Comparison of ENCODE assay signal across 31 cellular contexts in the genomic region with DNA sequence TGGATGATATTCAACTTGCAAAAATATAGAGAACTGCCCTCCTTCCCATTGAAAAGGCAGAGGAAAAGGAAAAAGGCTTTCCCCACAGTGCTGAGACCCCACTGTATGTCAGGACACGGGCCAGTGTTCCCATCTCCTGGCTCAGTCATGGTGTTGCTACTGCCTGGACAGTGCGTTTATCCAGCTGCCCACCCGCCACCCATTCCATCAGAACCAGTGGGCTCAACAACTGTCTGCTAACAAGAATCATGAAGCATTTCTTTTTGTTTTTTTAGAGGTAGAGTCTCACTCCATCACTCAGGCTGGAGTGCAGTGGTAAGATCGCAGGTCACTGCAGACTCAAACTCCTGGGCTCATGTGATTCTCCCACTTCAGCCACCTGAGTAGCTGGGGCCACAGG.
"Had no signal": no experiment of that assay in that cellular context is flagged by ENCODE, and none has a peak within 500 bp of the region (broad histone marks: within the 10 kb centered on the region; RNA-seq: fewer than 3 reads in every experiment).

No MANE protein-coding gene starts in this region.

- FAIRE-seq: TTC549 had no signal

- H3K4me1 Mint-ChIP-seq: endodermal cell had no signal

- H3K36me3 ChIP-seq: adrenal gland, cardiac muscle cell, gastroesophageal sphincter had no signal

- DNase-seq: activated CD4-positive, alpha-beta memory T cell treated with anti-CD3 and anti-CD28 coated beads, Interleukin-2, amount 10 ng/mL, durations not matched to agents 7 days and 5 days; activated CD4-positive, alpha-beta T cell treated with anti-CD3 and anti-CD28 coated beads for 1 hour; activated CD4-positive, alpha-beta T cell treated with anti-CD3 and anti-CD28 coated beads for 4 hours; activated CD4-positive, alpha-beta T cell treated with anti-CD3 and anti-CD28 coated beads, Interleukin-2, amount 10 ng/mL, durations not matched to agents 7 days and 5 days; activated CD4-positive, alpha-beta T cell treated with anti-CD3 and anti-CD28 coated beads, Interleukin-2, amount 50 U/mL, for 4 hours; activated CD8-positive, alpha-beta memory T cell treated with anti-CD3 and anti-CD28 coated beads for 24 hours; activated effector memory CD4-positive, alpha-beta T cell treated with anti-CD3 and anti-CD28 coated beads, Interleukin-2, amount 50 U/mL, for 16 hours; activated naive CD8-positive, alpha-beta T cell treated with anti-CD3 and anti-CD28 coated beads, Interleukin-2, amount 50 U/mL, for 24 hours; activated T-cell treated with anti-CD3 and anti-CD28 coated beads, Interleukin-2, amount 50 U/mL, for 4 hours; amygdala; body of pancreas; central memory CD4-positive, alpha-beta T cell; cerebellar nuclear complex; effector memory CD4-positive, alpha-beta T cell; endodermal cell; foreskin fibroblast; T-helper 2 cell had no signal

- H3K36me3 Mint-ChIP-seq: WTC11 had no signal

- H3K4me3 ChIP-seq: adrenal gland, body of pancreas, cardiac muscle cell, coronary artery, dorsolateral prefrontal cortex, gastroesophageal sphincter had no signal

- ATAC-seq: activated naive CD8-positive, alpha-beta T cell treated with anti-CD3 and anti-CD28 coated beads, Interleukin-2, amount 50 U/mL, for 24 hours; activated T-cell treated with anti-CD3 and anti-CD28 coated beads, Interleukin-2, amount 50 U/mL, for 4 hours; activated T-helper 17 cell treated with anti-CD3 and anti-CD28 coated beads, Interleukin-2, amount 50 U/mL, for 72 hours; body of pancreas; esophagus mucosa; gastroesophageal sphincter; WTC11 had no signal

- H3K9me3 ChIP-seq: adrenal gland, body of pancreas, gastroesophageal sphincter had no signal

- H3K27ac ChIP-seq: body of pancreas, cardiac muscle cell, coronary artery, gastroesophageal sphincter, VCaP had no signal

- H3K27me3 Mint-ChIP-seq: activated CD4-positive, alpha-beta memory T cell treated with anti-CD3 and anti-CD28 coated beads, Interleukin-2, amount 10 ng/mL, durations not matched to agents 7 days and 5 days; activated CD4-positive, alpha-beta T cell treated with anti-CD3 and anti-CD28 coated beads, Interleukin-2, amount 10 ng/mL, durations not matched to agents 7 days and 5 days; activated naive CD4-positive, alpha-beta T cell treated with anti-CD3 and anti-CD28 coated beads, Interleukin-2, amount 50 U/mL, for 24 hours; activated naive CD8-positive, alpha-beta T cell treated with anti-CD3 and anti-CD28 coated beads for 36 hours; activated naive CD8-positive, alpha-beta T cell treated with anti-CD3 and anti-CD28 coated beads, Interleukin-2, amount 50 U/mL, for 24 hours; activated T-helper 17 cell treated with anti-CD3 and anti-CD28 coated beads, Interleukin-2, amount 50 U/mL, for 72 hours had no signal

- H3K9me3 Mint-ChIP-seq: activated CD4-positive, alpha-beta memory T cell treated with anti-CD3 and anti-CD28 coated beads, Interleukin-2, amount 10 ng/mL, durations not matched to agents 7 days and 5 days; activated CD4-positive, alpha-beta T cell treated with anti-CD3 and anti-CD28 coated beads, Interleukin-2, amount 10 ng/mL, durations not matched to agents 7 days and 5 days; activated naive CD4-positive, alpha-beta T cell treated with anti-CD3 and anti-CD28 coated beads for 36 hours; activated naive CD4-positive, alpha-beta T cell treated with anti-CD3 and anti-CD28 coated beads, Interleukin-2, amount 50 U/mL, for 24 hours; activated naive CD8-positive, alpha-beta T cell treated with anti-CD3 and anti-CD28 coated beads for 36 hours; activated naive CD8-positive, alpha-beta T cell treated with anti-CD3 and anti-CD28 coated beads, Interleukin-2, amount 50 U/mL, for 24 hours; activated T-cell treated with anti-CD3 and anti-CD28 coated beads, Interleukin-2, amount 50 U/mL, for 4 hours; activated T-helper 17 cell treated with anti-CD3 and anti-CD28 coated beads, Interleukin-2, amount 50 U/mL, for 72 hours; dendritic cell treated with granulocyte-macrophage colony-stimulating factor and Interleukin-4, amounts not matched to agents 40 ng/mL and 50 ng/mL, for 4 days; WTC11 had no signal

- H3K27ac Mint-ChIP-seq: activated CD4-positive, alpha-beta memory T cell treated with anti-CD3 and anti-CD28 coated beads, Interleukin-2, amount 10 ng/mL, durations not matched to agents 7 days and 5 days; activated CD4-positive, alpha-beta T cell treated with anti-CD3 and anti-CD28 coated beads, Interleukin-2, amount 10 ng/mL, durations not matched to agents 7 days and 5 days; activated naive CD4-positive, alpha-beta T cell treated with anti-CD3 and anti-CD28 coated beads, Interleukin-2, amount 50 U/mL, for 24 hours; activated naive CD8-positive, alpha-beta T cell treated with anti-CD3 and anti-CD28 coated beads for 36 hours; activated T-helper 17 cell treated with anti-CD3 and anti-CD28 coated beads, Interleukin-2, amount 50 U/mL, for 72 hours; dendritic cell treated with granulocyte-macrophage colony-stimulating factor and Interleukin-4, amounts not matched to agents 40 ng/mL and 50 ng/mL, for 4 days; endodermal cell; WTC11 had no signal

- H3K4me3 Mint-ChIP-seq: activated CD4-positive, alpha-beta memory T cell treated with anti-CD3 and anti-CD28 coated beads, Interleukin-2, amount 10 ng/mL, durations not matched to agents 7 days and 5 days; activated CD4-positive, alpha-beta T cell treated with anti-CD3 and anti-CD28 coated beads, Interleukin-2, amount 10 ng/mL, durations not matched to agents 7 days and 5 days; activated naive CD4-positive, alpha-beta T cell treated with anti-CD3 and anti-CD28 coated beads for 36 hours; activated naive CD4-positive, alpha-beta T cell treated with anti-CD3 and anti-CD28 coated beads, Interleukin-2, amount 50 U/mL, for 24 hours; activated naive CD8-positive, alpha-beta T cell treated with anti-CD3 and anti-CD28 coated beads for 36 hours; activated naive CD8-positive, alpha-beta T cell treated with anti-CD3 and anti-CD28 coated beads, Interleukin-2, amount 50 U/mL, for 24 hours; activated T-cell treated with anti-CD3 and anti-CD28 coated beads, Interleukin-2, amount 50 U/mL, for 4 hours; activated T-helper 17 cell treated with anti-CD3 and anti-CD28 coated beads, Interleukin-2, amount 50 U/mL, for 72 hours; dendritic cell treated with granulocyte-macrophage colony-stimulating factor and Interleukin-4, amounts not matched to agents 40 ng/mL and 50 ng/mL, for 4 days; endodermal cell; WTC11 had no signal

- H3K27me3 ChIP-seq: adrenal gland, body of pancreas, cardiac muscle cell, dorsolateral prefrontal cortex, gastroesophageal sphincter had no signal
